In the genomic region with DNA sequence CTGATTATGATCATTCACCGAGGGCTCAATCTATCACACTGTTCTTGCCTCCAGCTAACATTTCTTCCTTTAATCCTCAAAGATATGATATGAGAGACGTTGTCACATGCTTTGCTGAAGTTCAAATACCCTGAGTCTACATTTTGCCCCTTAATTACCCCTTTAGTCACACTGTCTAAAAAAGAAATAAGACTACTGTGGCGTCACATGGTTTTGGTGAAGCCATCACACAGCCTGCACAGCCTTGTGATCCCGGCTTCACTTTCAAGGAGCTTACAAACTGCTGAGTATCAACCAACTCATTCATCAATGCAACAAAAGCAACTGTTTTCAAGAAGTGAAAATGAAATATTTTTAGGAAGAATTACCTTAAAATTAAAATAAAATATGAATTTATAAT, we compare ENCODE assay signal across 2 cellular contexts.
TF ChIP-seq lines count a peak whose summit lies in the region.

No MANE protein-coding gene starts in this region.

TF ChIP-seq in K562, 482 proteins besides CTCF, POLR2A, EP300 and RAD21 (continued from another document):
- TF ChIP-seq, protein P1, sequence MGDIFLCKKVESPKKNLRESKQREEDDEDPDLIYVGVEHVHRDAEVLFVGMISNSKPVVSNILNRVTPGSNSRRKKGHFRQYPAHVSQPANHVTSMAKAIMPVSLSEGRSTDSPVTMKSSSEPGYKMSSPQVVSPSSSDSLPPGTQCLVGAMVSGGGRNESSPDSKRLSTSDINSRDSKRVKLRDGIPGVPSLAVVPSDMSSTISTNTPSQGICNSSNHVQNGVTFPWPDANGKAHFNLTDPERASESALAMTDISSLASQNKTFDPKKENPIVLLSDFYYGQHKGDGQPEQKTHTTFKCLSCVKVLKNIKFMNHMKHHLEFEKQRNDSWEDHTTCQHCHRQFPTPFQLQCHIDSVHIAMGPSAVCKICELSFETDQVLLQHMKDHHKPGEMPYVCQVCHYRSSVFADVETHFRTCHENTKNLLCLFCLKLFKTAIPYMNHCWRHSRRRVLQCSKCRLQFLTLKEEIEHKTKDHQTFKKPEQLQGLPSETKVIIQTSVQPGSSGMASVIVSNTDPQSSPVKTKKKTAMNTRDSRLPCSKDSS (IDR thresholded peaks at IDR 0.05; ENCODE audit: low read depth, partially characterized antibody): no peak
- TF ChIP-seq YBX1 (IDR thresholded peaks at IDR 0.05) (no peak), SRSF3 (IDR thresholded peaks at IDR 0.05; ENCODE audit: insufficient read depth, low read length) (no peak), CBX1 (IDR thresholded peaks at IDR 0.05; ENCODE audit: low read depth) (no peak), ZNF24 (IDR thresholded peaks at IDR 0.05) (no peak), CSDE1 (IDR thresholded peaks at IDR 0.05) (no peak), HDAC2 (IDR thresholded peaks at IDR 0.05) (no peak), ARHGAP35 (IDR thresholded peaks at IDR 0.05; ENCODE audit: partially characterized antibody) (no peak), ZBTB43 (CRISPR knock-in tag; IDR thresholded peaks at IDR 0.05) (no peak), TFAP4 (CRISPR knock-in tag; IDR thresholded peaks at IDR 0.05; ENCODE audit: borderline replicate concordance) (no peak), TGIF2 (CRISPR knock-in tag; IDR thresholded peaks at IDR 0.05) (no peak), ZNF695 (CRISPR knock-in tag; IDR thresholded peaks at IDR 0.05) (no peak), HIVEP1 (CRISPR knock-in tag; IDR thresholded peaks at IDR 0.05) (no peak), JUN (IDR thresholded peaks at IDR 0.05; ENCODE audit: borderline replicate concordance, low read depth, low read length) (no peak), JUN (CRISPR knock-in tag; IDR thresholded peaks at IDR 0.05; ENCODE audit: borderline replicate concordance) (no peak), ZKSCAN3 (CRISPR knock-in tag; IDR thresholded peaks at IDR 0.05) (no peak), WHSC1 (IDR thresholded peaks at IDR 0.05; ENCODE audit: low read length) (no peak)
- TF ChIP-seq, protein P2, sequence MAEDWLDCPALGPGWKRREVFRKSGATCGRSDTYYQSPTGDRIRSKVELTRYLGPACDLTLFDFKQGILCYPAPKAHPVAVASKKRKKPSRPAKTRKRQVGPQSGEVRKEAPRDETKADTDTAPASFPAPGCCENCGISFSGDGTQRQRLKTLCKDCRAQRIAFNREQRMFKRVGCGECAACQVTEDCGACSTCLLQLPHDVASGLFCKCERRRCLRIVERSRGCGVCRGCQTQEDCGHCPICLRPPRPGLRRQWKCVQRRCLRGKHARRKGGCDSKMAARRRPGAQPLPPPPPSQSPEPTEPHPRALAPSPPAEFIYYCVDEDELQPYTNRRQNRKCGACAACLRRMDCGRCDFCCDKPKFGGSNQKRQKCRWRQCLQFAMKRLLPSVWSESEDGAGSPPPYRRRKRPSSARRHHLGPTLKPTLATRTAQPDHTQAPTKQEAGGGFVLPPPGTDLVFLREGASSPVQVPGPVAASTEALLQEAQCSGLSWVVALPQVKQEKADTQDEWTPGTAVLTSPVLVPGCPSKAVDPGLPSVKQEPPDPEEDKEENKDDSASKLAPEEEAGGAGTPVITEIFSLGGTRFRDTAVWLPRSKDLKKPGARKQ (CRISPR knock-in tag; IDR thresholded peaks at IDR 0.05): no peak
- TF ChIP-seq, protein P3, sequence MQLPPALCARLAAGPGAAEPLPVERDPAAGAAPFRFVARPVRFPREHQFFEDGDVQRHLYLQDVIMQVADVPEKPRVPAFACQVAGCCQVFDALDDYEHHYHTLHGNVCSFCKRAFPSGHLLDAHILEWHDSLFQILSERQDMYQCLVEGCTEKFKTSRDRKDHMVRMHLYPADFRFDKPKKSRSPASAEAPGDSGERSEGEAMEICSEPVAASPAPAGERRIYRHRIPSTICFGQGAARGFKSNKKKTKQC (CRISPR knock-in tag; IDR thresholded peaks at IDR 0.05): no peak
TF ChIP-seq in K562: peak in this region for 0.

TF ChIP-seq in SK-N-SH treated with all-trans-retinoic acid at 6 μM for 48 hours, 23 proteins besides CTCF, POLR2A, EP300 and RAD21:
- TF ChIP-seq, protein P4, sequence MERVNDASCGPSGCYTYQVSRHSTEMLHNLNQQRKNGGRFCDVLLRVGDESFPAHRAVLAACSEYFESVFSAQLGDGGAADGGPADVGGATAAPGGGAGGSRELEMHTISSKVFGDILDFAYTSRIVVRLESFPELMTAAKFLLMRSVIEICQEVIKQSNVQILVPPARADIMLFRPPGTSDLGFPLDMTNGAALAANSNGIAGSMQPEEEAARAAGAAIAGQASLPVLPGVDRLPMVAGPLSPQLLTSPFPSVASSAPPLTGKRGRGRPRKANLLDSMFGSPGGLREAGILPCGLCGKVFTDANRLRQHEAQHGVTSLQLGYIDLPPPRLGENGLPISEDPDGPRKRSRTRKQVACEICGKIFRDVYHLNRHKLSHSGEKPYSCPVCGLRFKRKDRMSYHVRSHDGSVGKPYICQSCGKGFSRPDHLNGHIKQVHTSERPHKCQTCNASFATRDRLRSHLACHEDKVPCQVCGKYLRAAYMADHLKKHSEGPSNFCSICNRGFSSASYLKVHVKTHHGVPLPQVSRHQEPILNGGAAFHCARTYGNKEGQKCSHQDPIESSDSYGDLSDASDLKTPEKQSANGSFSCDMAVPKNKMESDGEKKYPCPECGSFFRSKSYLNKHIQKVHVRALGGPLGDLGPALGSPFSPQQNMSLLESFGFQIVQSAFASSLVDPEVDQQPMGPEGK (CRISPR knock-in tag; IDR thresholded peaks at IDR 0.05; ENCODE audit: borderline replicate concordance): no peak
